8 cellular contexts compared by ENCODE assay signal in genomic region chr9:35102465-35102768, GRCh38. TPM values are rescaled to one million over a fixed set of nuclear protein-coding genes. Genes with fewer than 3 reads are reported as not detected.
DNase-seq lines count a peak whose midpoint lies in the region; ATAC-seq and TF ChIP-seq lines count a peak whose summit lies in the region.

No MANE protein-coding gene starts in this region.

- no peaks in the 10 kb centered on the region for H3K9me3 ChIP-seq in lung (ENCODE audit: control insufficient read depth in 2 of 2, insufficient read depth in 1 of 2, low read length in 1 of 2)

- H3K4me3 Mint-ChIP-seq in MCF 10A (ENCODE audit: unreplicated experiment): peak overlapping the region; percentile 99

- H3K36me3 ChIP-seq in lung (ENCODE audit: control insufficient read depth in 2 of 2, insufficient read depth in 2 of 2, low read length in 2 of 2): peaks cover 15 to 36% of the 10 kb centered on the region in 2 donors
- H3K36me3 ChIP-seq in urinary bladder (ENCODE audit: insufficient read depth): no peaks in the 10 kb centered on the region

- peaks cover 63% of the 10 kb centered on the region for H3K36me3 Mint-ChIP-seq in MCF 10A (ENCODE audit: insufficient read depth, unreplicated experiment)

- no TSS peak for BruUV-seq in MCF 10A (replicated peaks; lab: Mats Ljungman, UMichigan)

- intact Hi-C loops in MCF 10A (cut with micrococcal nuclease): no loop called here

- H3K27me3 ChIP-seq in lung (ENCODE audit: control insufficient read depth, insufficient read depth): no peaks in the 10 kb centered on the region

- ATAC-seq in HG03439 (IDR thresholded peaks at IDR 0.05; ENCODE audit: unreplicated experiment) (peak; percentile 17), lung (ENCODE audit: insufficient read depth, low FRiP score) (peak; percentile 8), HG03469 (IDR thresholded peaks at IDR 0.05; ENCODE audit: unreplicated experiment) (no peak)

- DNase-seq in EL: peak; percentile 34
- no peak for DNase-seq in MCF 10A (ENCODE audit: unreplicated experiment)
- DNase-seq in lung (ENCODE audit: low spot score): no peak
- DNase-seq in T-helper 9 cell: no peak
- no peak for DNase-seq in NCI-H345 (lab: John Stamatoyannopoulos, UW)

- peak overlapping the region; percentile 70 to 88 for H3K27ac ChIP-seq in lung (ENCODE audit: low read depth in 1 of 2, low read length in 1 of 2)
- H3K27ac ChIP-seq in urinary bladder (ENCODE audit: low read depth): peak overlapping the region; percentile 85

- TF ChIP-seq CTCF in MCF 10A (IDR thresholded peaks at IDR 0.05; ENCODE audit: unreplicated experiment) (no peak), lung (IDR thresholded peaks at IDR 0.05; ENCODE audit: control extremely low read depth, extremely low read depth) (no peak)

- peaks cover 19% of the 10 kb centered on the region for H3K4me1 Mint-ChIP-seq in MCF 10A (ENCODE audit: insufficient read depth, unreplicated experiment)

- H3K4me3 ChIP-seq in lung (peak overlapping the region; percentile 81), urinary bladder (ENCODE audit: low read depth, low read length) (peak overlapping the region; percentile 64)

- POLR2A ChIA-PET in MCF 10A (lab: Yijun Ruan, JAX): interaction anchor here (0.6 to 8.0 kb wide), 10 partner anchors 10 to 456 kb away, joined by 3 to 97 read pairs (median 4); partner anchors contain the start of genes ATOSB, FANCG, GALT and RUSC2

- peak overlapping the region; percentile 99 for H3K27ac Mint-ChIP-seq in MCF 10A (ENCODE audit: low read depth, unreplicated experiment)

- no peaks in the 10 kb centered on the region for H3K9me3 Mint-ChIP-seq in MCF 10A (ENCODE audit: unreplicated experiment)

- CTCF ChIA-PET in MCF 10A (lab: Yijun Ruan, JAX): interaction anchor here (0.6 to 0.9 kb wide), 3 partner anchors 203 to 374 kb away, joined by 3 to 4 read pairs (median 4); no protein-coding TSS in a partner anchor

- H3K4me1 ChIP-seq in lung (ENCODE audit: control insufficient read depth in 2 of 2, insufficient read depth in 2 of 2, low read length in 2 of 2) (peaks cover 4 to 13% of the 10 kb centered on the region in 2 donors), urinary bladder (ENCODE audit: insufficient read depth) (peaks cover 2% of the 10 kb centered on the region)

- H3K27me3 Mint-ChIP-seq in MCF 10A (ENCODE audit: insufficient read depth, unreplicated experiment): no peaks in the 10 kb centered on the region

- 4 to 5% methylated on average over 10 of the region's 10 CpGs for WGBS in lung, 2 donors
- WGBS in urinary bladder: 3% methylated on average over 10 of the region's 10 CpGs

RNA-seq across cellular contexts. Expression of gene STOML2, which starts 0.5 kb away (rescaled TPM):
- total RNA-seq in MCF 10A (2022) (203 and 209 TPM in 2 replicates), lung (10 to 100 TPM; 64.9 to 96.5 TPM), urinary bladder (52.3 TPM)
- polyA plus RNA-seq in lung (100 to 1,000 TPM in 1 of 2 donors, 10 to 100 TPM in 1; 50.3 to 116 TPM), urinary bladder (106 TPM)

RNA-seq across cellular contexts. Expression of gene PIGO, which starts 6.0 kb away (rescaled TPM):
- total RNA-seq in MCF 10A (2022): 34.8 and 39.2 TPM in 2 replicates
- 10 to 100 TPM; 20.4 to 38.1 TPM for total RNA-seq in lung
- polyA plus RNA-seq in lung: 10 to 100 TPM; 13.8 to 20.0 TPM
- 8.6 TPM for total RNA-seq in urinary bladder
- polyA plus RNA-seq in urinary bladder: 14.8 TPM

RNA-seq across cellular contexts. Expression of gene ATOSB, which starts 13.2 kb away (rescaled TPM):
- total RNA-seq in MCF 10A (2022): 26.0 and 36.2 TPM in 2 replicates
- total RNA-seq in lung: 10 to 100 TPM in 1 of 2 donors, 1 to 10 TPM in 1; 9.5 to 31.9 TPM
- polyA plus RNA-seq in lung: 10 to 100 TPM; 14.0 to 32.0 TPM
- 6.0 TPM for total RNA-seq in urinary bladder
- 18.7 TPM for polyA plus RNA-seq in urinary bladder

RNA-seq across cellular contexts. Expression of gene FANCG, which starts 22.7 kb away (rescaled TPM):
- total RNA-seq in MCF 10A (2022): 20.2 and 21.2 TPM in 2 replicates
- total RNA-seq in lung: 10 to 100 TPM; 15.2 to 15.4 TPM
- polyA plus RNA-seq in lung: 10 to 100 TPM in 1 of 2 donors, 1 to 10 TPM in 1; 7.2 to 20.6 TPM
- 14.9 TPM for total RNA-seq in urinary bladder
- 8.8 TPM for polyA plus RNA-seq in urinary bladder

RNA-seq across cellular contexts. Expression of gene VCP, which starts 30.0 kb away (rescaled TPM):
- total RNA-seq in MCF 10A (2022) (146 and 156 TPM in 2 replicates), lung (100 to 1,000 TPM; 164 to 249 TPM), urinary bladder (174 TPM)
- polyA plus RNA-seq in lung (100 to 1,000 TPM in 1 of 2 donors, 10 to 100 TPM in 1; 58.5 to 193 TPM), urinary bladder (142 TPM)
